24 cellular contexts compared by ENCODE assay signal in the genomic region with DNA sequence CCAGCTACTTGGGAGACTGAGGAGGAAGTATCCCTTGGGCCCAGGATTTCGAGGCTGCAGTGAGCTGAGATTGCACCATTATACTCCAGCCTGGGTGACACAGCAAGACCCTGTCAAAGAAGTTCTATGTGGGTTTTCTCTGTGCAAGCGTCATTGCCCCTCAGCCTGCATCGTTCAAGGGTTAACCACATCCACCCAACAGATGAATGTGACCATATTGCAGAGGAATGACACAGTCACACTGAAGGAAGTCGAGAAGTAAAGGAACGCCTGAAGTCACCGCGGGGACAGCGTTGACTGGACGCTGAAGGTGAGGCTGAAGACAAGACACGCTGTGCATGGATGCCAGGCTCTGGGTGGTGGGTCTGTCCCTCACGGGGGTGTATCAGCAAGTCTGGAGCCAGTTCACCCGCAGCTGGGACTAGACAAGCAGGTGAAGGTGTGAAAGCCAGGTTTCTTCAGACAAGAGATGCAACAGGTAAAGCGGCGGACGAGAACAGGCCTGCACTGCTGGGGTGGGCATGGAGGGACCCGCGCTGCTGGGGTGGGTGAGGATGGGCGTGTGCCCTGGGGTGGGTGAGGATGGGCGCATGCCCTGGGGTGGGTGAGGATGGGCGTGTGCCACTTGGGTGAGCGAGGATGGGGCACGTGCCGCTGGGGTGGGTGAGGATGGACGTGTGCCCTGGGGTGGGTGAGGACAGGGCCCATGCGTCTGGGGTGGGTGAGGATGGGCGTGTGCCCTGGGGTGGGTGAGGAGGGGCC. TPM values are rescaled to one million over a fixed set of nuclear protein-coding genes. Genes with fewer than 3 reads are reported as not detected.
DNase-seq lines count a peak whose midpoint lies in the region; ATAC-seq and TF ChIP-seq lines count a peak whose summit lies in the region.
"Had no signal": no experiment of that assay in that cellular context is flagged by ENCODE, and none has a peak within 500 bp of the region (broad histone marks: within the 10 kb centered on the region; RNA-seq: fewer than 3 reads in every experiment).

No MANE protein-coding gene starts in this region.

- POLR2A ChIA-PET in activated CD8-positive, alpha-beta T cell treated with anti-CD3 and anti-CD28 coated beads, Interleukin-2, amount 10 ng/mL, durations not matched to agents 7 days and 5 days (lab: Charles Lee): no interaction called here

- no peaks in the 10 kb centered on the region for H3K9me3 ChIP-seq in MG63
- H3K9me3 ChIP-seq: adrenal gland, gastroesophageal sphincter, uterus had no signal

- no peak overlapping the region for H3K4me3 Mint-ChIP-seq in activated CD8-positive, alpha-beta T cell treated with anti-CD3 and anti-CD28 coated beads, Interleukin-2, amount 10 ng/mL, durations not matched to agents 7 days and 5 days
- H3K4me3 Mint-ChIP-seq: endodermal cell, IgD-negative memory B cell had no signal

- H3K27me3 ChIP-seq in MG63: peaks cover 12% of the 10 kb centered on the region; the same call in 1 of the 2 replicates
- H3K27me3 ChIP-seq: adrenal gland, uterus had no signal

- H3K9me3 Mint-ChIP-seq in activated CD8-positive, alpha-beta T cell treated with anti-CD3 and anti-CD28 coated beads, Interleukin-2, amount 10 ng/mL, durations not matched to agents 7 days and 5 days (ENCODE audit: insufficient read depth): no peaks in the 10 kb centered on the region
- H3K9me3 Mint-ChIP-seq: activated T-helper 2 cell treated with anti-CD3 and anti-CD28 coated beads, Interferon-gamma antibody, Interleukin-2, Interleukin-4, amounts not matched to agents 10 μg/mL and 5 μg/mL and 100 μg/mL, durations not matched to agents 14 hours and 24 hours and 36 hours; endodermal cell; IgD-negative memory B cell had no signal

- H3K4me3 ChIP-seq in MG63: no peak overlapping the region
- H3K4me3 ChIP-seq: adrenal gland, coronary artery, gastroesophageal sphincter, uterus had no signal

- ATAC-seq in activated CD8-positive, alpha-beta T cell treated with anti-CD3 and anti-CD28 coated beads, Interleukin-2, amount 10 ng/mL, durations not matched to agents 7 days and 5 days: peak; percentile 74
- ATAC-seq in omental fat pad (ENCODE audit: low FRiP score) (no peak), GM21515 (IDR thresholded peaks at IDR 0.05; ENCODE audit: unreplicated experiment) (no peak)
- ATAC-seq: gastroesophageal sphincter had no signal

- peak; percentile 1 for DNase-seq in stimulated activated CD4-positive, alpha-beta T cell treated with anti-CD3 and anti-CD28 coated beads, Interleukin-4, amount 100 ng/mL, for 24 hours
- no peak for DNase-seq in stimulated activated CD4-positive, alpha-beta T cell treated with anti-CD3 and anti-CD28 coated beads, Interleukin-4, amount 100 ng/mL, for 4 hours
- peak; percentile 65 for DNase-seq in activated CD8-positive, alpha-beta T cell treated with anti-CD3 and anti-CD28 coated beads, Interleukin-2, amount 10 ng/mL, durations not matched to agents 7 days and 5 days
- DNase-seq in omental fat pad (ENCODE audit: low spot score) (peak; percentile 16), MG63 (no peak), kidney glomerular epithelial cell (lab: John Stamatoyannopoulos, UW) (no peak), NOMO-1 (lab: John Stamatoyannopoulos, UW; ENCODE audit: unreplicated experiment in 2 of 2) (no peak)
- DNase-seq: activated CD4-positive, alpha-beta T cell treated with anti-CD3 and anti-CD28 coated beads for 1 hour; endodermal cell; kidney; NCI-H1694 treated with DMSO at 0.1 percent for 48 hours; NCI-H69; nucleus accumbens; stimulated activated CD4-positive, alpha-beta T cell treated with anti-CD3 and anti-CD28 coated beads, Interleukin-12 subunit alpha, Interleukin-12 subunit beta, amount 100 ng/mL, for 4 hours; substantia nigra; SW 1271; uterus had no signal

- peaks cover 20% of the 10 kb centered on the region for H3K4me1 Mint-ChIP-seq in activated CD8-positive, alpha-beta T cell treated with anti-CD3 and anti-CD28 coated beads, Interleukin-2, amount 10 ng/mL, durations not matched to agents 7 days and 5 days (ENCODE audit: low read depth)
- H3K4me1 Mint-ChIP-seq: endodermal cell had no signal

- peak overlapping the region; percentile 48 for H3K27ac Mint-ChIP-seq in activated CD8-positive, alpha-beta T cell treated with anti-CD3 and anti-CD28 coated beads, Interleukin-2, amount 10 ng/mL, durations not matched to agents 7 days and 5 days
- H3K27ac Mint-ChIP-seq: activated T-helper 2 cell treated with anti-CD3 and anti-CD28 coated beads, Interferon-gamma antibody, Interleukin-2, Interleukin-4, amounts not matched to agents 10 μg/mL and 5 μg/mL and 100 μg/mL, durations not matched to agents 14 hours and 24 hours and 36 hours; endodermal cell; IgD-negative memory B cell had no signal

- no peaks in the 10 kb centered on the region for H3K27me3 Mint-ChIP-seq in activated CD8-positive, alpha-beta T cell treated with anti-CD3 and anti-CD28 coated beads, Interleukin-2, amount 10 ng/mL, durations not matched to agents 7 days and 5 days (ENCODE audit: low read depth)
- H3K27me3 Mint-ChIP-seq: IgD-negative memory B cell had no signal

- no peaks in the 10 kb centered on the region for H3K36me3 Mint-ChIP-seq in activated CD8-positive, alpha-beta T cell treated with anti-CD3 and anti-CD28 coated beads, Interleukin-2, amount 10 ng/mL, durations not matched to agents 7 days and 5 days (ENCODE audit: low read depth)
- H3K36me3 Mint-ChIP-seq: IgD-negative memory B cell had no signal

- no peaks in the 10 kb centered on the region for H3K36me3 ChIP-seq in MG63
- H3K36me3 ChIP-seq: adrenal gland, gastroesophageal sphincter, uterus had no signal

- CTCF ChIA-PET in activated CD8-positive, alpha-beta T cell treated with anti-CD3 and anti-CD28 coated beads, Interleukin-2, amount 10 ng/mL, durations not matched to agents 7 days and 5 days (lab: Charles Lee): no interaction called here

- TF ChIP-seq CTCF in omental fat pad (IDR thresholded peaks at IDR 0.05): no peak

RNA-seq across cellular contexts. Expression of a gene that starts 36.5 kb away (rescaled TPM):
- 10 to 100 TPM; 27.1 to 34.3 TPM for total RNA-seq in activated CD8-positive, alpha-beta T cell treated with anti-CD3 and anti-CD28 coated beads, Interleukin-2, amount 10 ng/mL, durations not matched to agents 7 days and 5 days
- total RNA-seq in omental fat pad: 10 to 100 TPM; 33.6 to 52.8 (median 39.9) TPM
- 20.6 and 27.3 TPM in 2 replicates for total RNA-seq in MG63 (2014; rRNA removed; shearing (Covaris generic); ENCODE audit: low replicate concordance)

RNA-seq across cellular contexts. Expression of a gene that starts 43.8 kb away (rescaled TPM):
- total RNA-seq in activated CD8-positive, alpha-beta T cell treated with anti-CD3 and anti-CD28 coated beads, Interleukin-2, amount 10 ng/mL, durations not matched to agents 7 days and 5 days: under 1 TPM in 1 of 2 experiments, not detected in 1; 0.39 TPM
- total RNA-seq in omental fat pad: 1 to 10 TPM in 1 of 4 donors, under 1 TPM in 2, not detected in 1; 0.72 to 1.6 (median 0.82) TPM
- total RNA-seq in MG63 (2014; rRNA removed; shearing (Covaris generic); ENCODE audit: low replicate concordance): 4.7 and 6.9 TPM in 2 replicates
- total RNA-seq: M059J had no signal

Comparison
In these comparisons a context has a peak if more than half of its experiments do, and no peak if none do; other contexts are left out.
1. DNase-seq: peak in stimulated activated CD4-positive, alpha-beta T cell treated with anti-CD3 and anti-CD28 coated beads, Interleukin-4, amount 100 ng/mL, for 24 hours (single experiment), activated CD8-positive, alpha-beta T cell treated with anti-CD3 and anti-CD28 coated beads, Interleukin-2, amount 10 ng/mL, durations not matched to agents 7 days and 5 days (single experiment) and omental fat pad (single experiment); none in stimulated activated CD4-positive, alpha-beta T cell treated with anti-CD3 and anti-CD28 coated beads, Interleukin-4, amount 100 ng/mL, for 4 hours (0 of 2), MG63 (single experiment), kidney glomerular epithelial cell (single experiment) and NOMO-1 (0 of 2).